Comparison of ENCODE assay signal across 13 cellular contexts in the genomic region with DNA sequence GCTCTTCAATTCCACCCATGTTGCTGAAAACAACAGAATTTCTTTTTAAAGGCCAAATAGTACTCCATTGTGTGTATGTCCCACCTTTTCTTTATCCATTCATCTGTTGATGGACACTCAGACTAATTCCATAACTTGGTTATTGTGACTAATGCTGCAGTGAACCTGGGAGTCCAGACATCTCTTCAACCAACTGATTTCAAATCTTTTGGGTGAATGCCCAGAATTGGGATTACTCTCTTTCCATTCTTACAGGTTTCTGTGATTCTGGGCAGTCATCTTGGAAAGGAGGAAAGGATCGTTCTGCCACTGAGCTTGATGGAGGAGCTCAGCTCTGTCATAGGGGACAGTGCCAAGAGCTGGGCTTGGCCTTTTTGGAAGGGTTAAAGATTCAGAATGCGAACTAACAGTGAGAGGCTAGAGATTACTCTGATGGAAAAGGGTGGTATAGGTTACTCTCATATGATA.
DNase-seq lines count a peak whose midpoint lies in the region; ATAC-seq and TF ChIP-seq lines count a peak whose summit lies in the region.
"Had no signal": no experiment of that assay in that cellular context is flagged by ENCODE, and none has a peak within 500 bp of the region (broad histone marks: within the 10 kb centered on the region; RNA-seq: fewer than 3 reads in every experiment).

No MANE protein-coding gene starts in this region.

- H3K36me3 ChIP-seq in HAP-1 (replicated peaks): no peaks in the 10 kb centered on the region

- no peak for ATAC-seq in GM19455 (IDR thresholded peaks at IDR 0.05; ENCODE audit: unreplicated experiment)
- no peak for ATAC-seq in HG03520 (IDR thresholded peaks at IDR 0.05; ENCODE audit: unreplicated experiment)
- ATAC-seq: T-cell had no signal

- peaks cover 5% of the 10 kb centered on the region for H3K4me1 ChIP-seq in HAP-1

- no peaks in the 10 kb centered on the region for H3K27me3 ChIP-seq in HAP-1 (ENCODE audit: low read depth)

- H3K9me3 ChIP-seq in HAP-1: no peaks in the 10 kb centered on the region

- DNase-seq in HAP-1 (ENCODE audit: low spot score in 2 of 2) (peak; percentile 46 to 80), NCI-H82 treated with DMSO at 0.1 percent for 48 hours (lab: John Stamatoyannopoulos, UW; ENCODE audit: unreplicated experiment) (peak; percentile 35), epithelial cell of esophagus (ENCODE audit: low read depth) (peak; percentile 81), retinal pigment epithelial cell (ENCODE audit: low read depth) (peak; percentile 98), hypothalamus (lab: John Stamatoyannopoulos, UW) (no peak)
- DNase-seq: activated CD4-positive, alpha-beta T cell treated with anti-CD3 and anti-CD28 coated beads, Interleukin-2, amount 50 U/mL, for 48 hours; activated naive CD4-positive, alpha-beta T cell treated with anti-CD3 and anti-CD28 coated beads for 36 hours; MV-4-11; NCI-H69; stimulated activated CD4-positive, alpha-beta T cell treated with anti-CD3 and anti-CD28 coated beads, Interleukin-15, amount 100 ng/mL, for 24 hours; T-cell had no signal

- no peak overlapping the region for H3K4me3 ChIP-seq in HAP-1
- H3K4me3 ChIP-seq in epithelial cell of esophagus (ENCODE audit: low read length): no peak overlapping the region
- H3K4me3 ChIP-seq in retinal pigment epithelial cell (ENCODE audit: low read length): no peak overlapping the region

- in situ Hi-C loops in HAP-1 (cut with MboI; ENCODE audit: low sequenced_read_pairs): no loop called here

- no peak for TF ChIP-seq CTCF in epithelial cell of esophagus (IDR thresholded peaks at IDR 0.05; ENCODE audit: insufficient read depth, low read depth, low read length, missing control alignments)
- no peak for TF ChIP-seq CTCF in retinal pigment epithelial cell (conservative IDR thresholded peaks at IDR 0.05; ENCODE audit: low read depth, low read length)

Comparison
In these comparisons a context has a peak if more than half of its experiments do, and no peak if none do; other contexts are left out.
1. DNase-seq: peak in HAP-1 (2 of 2), NCI-H82 treated with DMSO at 0.1 percent for 48 hours (single experiment), epithelial cell of esophagus (single experiment) and retinal pigment epithelial cell (single experiment); none in hypothalamus (0 of 51).